Comparison of ENCODE assay signal across 10 cellular contexts in genomic region chr11:2208691-2209369, GRCh38. TPM values are rescaled to one million over a fixed set of nuclear protein-coding genes. Genes with fewer than 3 reads are reported as not detected.
DNase-seq lines count a peak whose midpoint lies in the region; ATAC-seq and TF ChIP-seq lines count a peak whose summit lies in the region.
"Had no signal": no experiment of that assay in that cellular context is flagged by ENCODE, and none has a peak within 500 bp of the region (broad histone marks: within the 10 kb centered on the region; RNA-seq: fewer than 3 reads in every experiment).

No MANE protein-coding gene starts in this region.

- no peak overlapping the region for H3K27ac Mint-ChIP-seq in endodermal cell

- ATAC-seq in DND-41 (ENCODE audit: insufficient read depth, low read depth) (no peak), HG03025 (IDR thresholded peaks at IDR 0.05; ENCODE audit: low FRiP score, unreplicated experiment) (no peak), HG03354 (IDR thresholded peaks at IDR 0.05; ENCODE audit: poor library complexity, severe bottlenecking, unreplicated experiment) (no peak)

- H2BK15ac ChIP-seq in neuronal stem cell (ENCODE audit: low read length): peak overlapping the region; percentile 100

- H3K36me3 ChIP-seq in DND-41 (ENCODE audit: insufficient read depth, low read length) (no peaks in the 10 kb centered on the region), endodermal cell (ENCODE audit: control insufficient read depth, insufficient read depth, low read length) (no peaks in the 10 kb centered on the region), neuronal stem cell (replicated peaks in 1 of 2; ENCODE audit: control insufficient read depth in 2 of 2, insufficient read depth in 2 of 2, low read length in 2 of 2) (no peaks in the 10 kb centered on the region)

- no peaks in the 10 kb centered on the region for H3K9me3 ChIP-seq in DND-41 (ENCODE audit: insufficient read depth, low read length, severe bottlenecking)
- H3K9me3 ChIP-seq in endodermal cell (ENCODE audit: control insufficient read depth, low read length): no peaks in the 10 kb centered on the region
- H3K9me3 ChIP-seq in neuronal stem cell (replicated peaks in 1 of 2; ENCODE audit: control insufficient read depth in 2 of 2, insufficient read depth in 1 of 2, low read depth in 1 of 2, low read length in 2 of 2): no peaks in the 10 kb centered on the region

- H3K4me2 ChIP-seq in DND-41 (ENCODE audit: insufficient read depth, low read length) (no peak overlapping the region), neuronal stem cell (ENCODE audit: insufficient read depth, low read length, poor library complexity, severe bottlenecking) (no peak overlapping the region)

- peak overlapping the region; percentile 17 for H4K8ac ChIP-seq in neuronal stem cell (ENCODE audit: low read depth, low read length)

- H3K9ac ChIP-seq in DND-41 (ENCODE audit: low read depth, low read length) (no peak overlapping the region), endodermal cell (ENCODE audit: extremely low read depth, low read length, poor library complexity, severe bottlenecking) (no peak overlapping the region), neuronal stem cell (ENCODE audit: low read depth, low read length, poor library complexity) (no peak overlapping the region)

- H4K91ac ChIP-seq in neuronal stem cell (ENCODE audit: low read depth, low read length, poor library complexity): peak overlapping the region; percentile 97

- H2BK12ac ChIP-seq in neuronal stem cell (ENCODE audit: low read length): peak overlapping the region; percentile 96

- no peaks in the 10 kb centered on the region for H3K79me2 ChIP-seq in DND-41 (ENCODE audit: insufficient read depth, low read length)

- no peaks in the 10 kb centered on the region for H4K20me1 ChIP-seq in DND-41 (ENCODE audit: insufficient read depth, low read length)

- peak; percentile 5 for TF ChIP-seq CTCF in DND-41 (IDR thresholded peaks at IDR 0.05; ENCODE audit: borderline replicate concordance, extremely low read depth, low read length, poor library complexity, severe bottlenecking)
- peak; percentile 44 for TF ChIP-seq CTCF in endodermal cell (conservative IDR thresholded peaks at IDR 0.05)

- peak overlapping the region; percentile 100 for H2BK120ac ChIP-seq in neuronal stem cell (ENCODE audit: low read depth, low read length)

- H3K4me1 ChIP-seq in DND-41 (ENCODE audit: insufficient read depth, low read length) (peaks cover 17% of the 10 kb centered on the region), endodermal cell (ENCODE audit: control insufficient read depth, insufficient read depth, low read length) (no peaks in the 10 kb centered on the region), neuronal stem cell (ENCODE audit: control insufficient read depth in 2 of 2, insufficient read depth in 1 of 2, low read depth in 1 of 2, low read length in 2 of 2) (peaks cover 12 to 29% of the 10 kb centered on the region in 2 donors)

- DNase-seq in DND-41: no peak
- peak; percentile 10 for DNase-seq in NCI-H510A (lab: John Stamatoyannopoulos, UW)
- DNase-seq in endodermal cell: peak; percentile 73
- no peak for DNase-seq in neuronal stem cell (ENCODE audit: low spot score)
- no peak for DNase-seq in D341Med (ENCODE audit: low spot score)
- no peak for DNase-seq in globus pallidus (ENCODE audit: low spot score)
- DNase-seq: foreskin fibroblast, NCI-H1694 treated with DMSO at 0.1 percent for 48 hours had no signal

- H3K14ac ChIP-seq in neuronal stem cell (ENCODE audit: low read length): peak overlapping the region; percentile 75

- H2AK5ac ChIP-seq in neuronal stem cell (ENCODE audit: low read depth, low read length): peak overlapping the region; percentile 100

- 92 to 98% methylated on average over 10 to 24 of the region's 24 CpGs for WGBS in endodermal cell (ENCODE audit: insufficient coverage in 1 of 2, insufficient read length in 1 of 2), 2 experiments
- WGBS in neuronal stem cell (ENCODE audit: extremely low coverage in 2 of 2, insufficient read length in 2 of 2, insufficient replicate concordance in 1 of 2), 2 donors: no CpG with 5 or more reads among the region's 24 CpGs

- H3K27ac ChIP-seq in DND-41 (ENCODE audit: low read length): no peak overlapping the region
- no peak overlapping the region for H3K27ac ChIP-seq in endodermal cell (ENCODE audit: low read depth, low read length)
- no peak overlapping the region for H3K27ac ChIP-seq in neuronal stem cell (replicated peaks; ENCODE audit: low read length)

- peaks cover 7% of the 10 kb centered on the region for H3K4me1 Mint-ChIP-seq in endodermal cell

- H2AFZ ChIP-seq in DND-41 (ENCODE audit: low read depth, low read length) (no peak overlapping the region), neuronal stem cell (ENCODE audit: low read length) (no peak overlapping the region)

- peak overlapping the region; percentile 99 for H2BK5ac ChIP-seq in neuronal stem cell (ENCODE audit: low read length)

- peaks cover 18% of the 10 kb centered on the region for H3K27me3 Mint-ChIP-seq in endodermal cell (ENCODE audit: insufficient read depth)

- H3K4ac ChIP-seq in neuronal stem cell (ENCODE audit: low read length): peak overlapping the region; percentile 84

- H3K36me3 Mint-ChIP-seq in endodermal cell (ENCODE audit: low read depth): no peaks in the 10 kb centered on the region

- H3K23ac ChIP-seq in neuronal stem cell (ENCODE audit: low read depth, low read length, poor library complexity): peak overlapping the region; percentile 93

- H3K4me3 Mint-ChIP-seq in endodermal cell: no peak overlapping the region

- no peaks in the 10 kb centered on the region for H3K9me3 Mint-ChIP-seq in endodermal cell

- H3K18ac ChIP-seq in neuronal stem cell (ENCODE audit: low read length): peak overlapping the region; percentile 99

- no peak overlapping the region for H3K4me3 ChIP-seq in DND-41 (ENCODE audit: low read depth in 1 of 2, low read length in 2 of 2)
- H3K4me3 ChIP-seq in endodermal cell (ENCODE audit: low read length): no peak overlapping the region
- H3K4me3 ChIP-seq in neuronal stem cell (ENCODE audit: low read length in 2 of 2): no peak overlapping the region

- no peaks in the 10 kb centered on the region for H3K79me1 ChIP-seq in neuronal stem cell (ENCODE audit: low read depth, low read length)

- H3K27me3 ChIP-seq in DND-41 (ENCODE audit: insufficient read depth, low read length, poor library complexity) (no peaks in the 10 kb centered on the region), endodermal cell (ENCODE audit: control insufficient read depth, insufficient read depth, low read length, poor library complexity, severe bottlenecking) (no peaks in the 10 kb centered on the region), neuronal stem cell (ENCODE audit: control insufficient read depth in 3 of 3, insufficient read depth in 3 of 3, low read depth in 1 of 3, low read length in 3 of 3) (no peaks in the 10 kb centered on the region)

RNA-seq across cellular contexts. Expression of gene TH, which starts 37.2 kb away (rescaled TPM):
- not detected for total RNA-seq in endodermal cell
- polyA plus RNA-seq in endodermal cell (2013, experiment 1 of 2): 44.8 TPM
- 37.3 TPM for polyA plus RNA-seq in endodermal cell (2013, experiment 2 of 2)
- 1.0 TPM for polyA plus RNA-seq in neuronal stem cell (2013, experiment 1 of 2)
- 0.82 TPM for polyA plus RNA-seq in neuronal stem cell (2013, experiment 2 of 2)

RNA-seq across cellular contexts. Expression of gene INS, which starts 47.8 kb away (rescaled TPM):
- not detected for total RNA-seq in endodermal cell
- not detected for polyA plus RNA-seq in endodermal cell (2013, experiment 1 of 2)
- not detected for polyA plus RNA-seq in endodermal cell (2013, experiment 2 of 2)
- polyA plus RNA-seq in neuronal stem cell (2013, experiment 1 of 2): not detected
- not detected for polyA plus RNA-seq in neuronal stem cell (2013, experiment 2 of 2)

Comparison
In these comparisons a context has a peak if more than half of its experiments do, and no peak if none do; other contexts are left out.
1. DNase-seq: peak in NCI-H510A (single experiment) and endodermal cell (single experiment); none in DND-41 (single experiment), neuronal stem cell (single experiment), D341Med (single experiment) and globus pallidus (single experiment).